1 cellular context compared by ENCODE assay signal in the genomic region with DNA sequence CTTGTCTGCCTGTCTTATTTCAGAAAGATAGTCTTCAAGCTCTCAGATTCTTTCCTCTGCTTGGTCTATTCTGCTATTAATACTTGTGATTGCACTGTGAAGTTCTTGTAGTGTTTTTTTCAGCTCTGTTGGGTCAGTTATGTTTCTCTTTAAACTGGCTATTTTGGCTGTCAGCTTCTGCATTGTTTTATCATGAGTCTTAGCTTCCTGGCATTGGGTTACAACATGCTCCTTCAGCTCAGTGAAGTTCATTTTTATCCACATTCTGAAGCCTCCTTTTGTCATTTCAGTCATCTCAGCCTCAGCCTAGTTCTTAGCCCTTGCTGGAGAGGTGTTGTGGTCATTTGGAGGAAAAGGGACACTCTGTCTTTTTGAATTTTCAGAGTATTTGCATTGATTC.
A peak's percentile ranks its signal among the peaks of the same experiment; 100 is the strongest.
TF ChIP-seq lines count a peak whose summit lies in the region.

No MANE protein-coding gene starts in this region.

TF ChIP-seq in SK-N-SH, 30 proteins besides CTCF, POLR2A, EP300 and RAD21 (continued from another document):
- TF ChIP-seq JUND (IDR thresholded peaks at IDR 0.05) (peak; percentile 93), NRF1 (IDR thresholded peaks at IDR 0.05; ENCODE audit: low read depth, low read length) (no peak), TAF1 (IDR thresholded peaks at IDR 0.05; ENCODE audit: borderline replicate concordance, low read depth, low read length) (no peak), TEAD4 (IDR thresholded peaks at IDR 0.05; ENCODE audit: borderline replicate concordance, insufficient read depth) (peak; percentile 62; the same call in 1 of the 2 replicates), NFIC (IDR thresholded peaks at IDR 0.05; ENCODE audit: borderline replicate concordance) (peak; percentile 55), POLR2AphosphoS5 (IDR thresholded peaks at IDR 0.05; ENCODE audit: low read depth, low read length) (peak; percentile 61), TCF12 (IDR thresholded peaks at IDR 0.05) (peak; percentile 81), MEF2A (IDR thresholded peaks at IDR 0.05; ENCODE audit: borderline replicate concordance, low read depth) (no peak), RCOR1 (IDR thresholded peaks at IDR 0.05; ENCODE audit: low read length) (no peak), SMC3 (IDR thresholded peaks at IDR 0.05; ENCODE audit: low read depth, low read length) (no peak), ELF1 (IDR thresholded peaks at IDR 0.05) (no peak), SIN3A (IDR thresholded peaks at IDR 0.05; ENCODE audit: borderline replicate concordance, low read depth, low read length) (peak; percentile 60; the same call in 1 of the 2 replicates)
- TF ChIP-seq, protein P1, sequence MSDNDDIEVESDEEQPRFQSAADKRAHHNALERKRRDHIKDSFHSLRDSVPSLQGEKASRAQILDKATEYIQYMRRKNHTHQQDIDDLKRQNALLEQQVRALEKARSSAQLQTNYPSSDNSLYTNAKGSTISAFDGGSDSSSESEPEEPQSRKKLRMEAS (IDR thresholded peaks at IDR 0.05; ENCODE audit: low read depth), result peak; percentile 64; the same call in 1 of the 2 replicates
- TF ChIP-seq, protein P2, sequence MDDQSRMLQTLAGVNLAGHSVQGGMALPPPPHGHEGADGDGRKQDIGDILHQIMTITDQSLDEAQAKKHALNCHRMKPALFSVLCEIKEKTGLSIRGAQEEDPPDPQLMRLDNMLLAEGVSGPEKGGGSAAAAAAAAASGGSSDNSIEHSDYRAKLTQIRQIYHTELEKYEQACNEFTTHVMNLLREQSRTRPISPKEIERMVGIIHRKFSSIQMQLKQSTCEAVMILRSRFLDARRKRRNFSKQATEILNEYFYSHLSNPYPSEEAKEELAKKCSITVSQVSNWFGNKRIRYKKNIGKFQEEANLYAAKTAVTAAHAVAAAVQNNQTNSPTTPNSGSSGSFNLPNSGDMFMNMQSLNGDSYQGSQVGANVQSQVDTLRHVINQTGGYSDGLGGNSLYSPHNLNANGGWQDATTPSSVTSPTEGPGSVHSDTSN (IDR thresholded peaks at IDR 0.05), result peak; percentile 61
- TF ChIP-seq, protein P3, sequence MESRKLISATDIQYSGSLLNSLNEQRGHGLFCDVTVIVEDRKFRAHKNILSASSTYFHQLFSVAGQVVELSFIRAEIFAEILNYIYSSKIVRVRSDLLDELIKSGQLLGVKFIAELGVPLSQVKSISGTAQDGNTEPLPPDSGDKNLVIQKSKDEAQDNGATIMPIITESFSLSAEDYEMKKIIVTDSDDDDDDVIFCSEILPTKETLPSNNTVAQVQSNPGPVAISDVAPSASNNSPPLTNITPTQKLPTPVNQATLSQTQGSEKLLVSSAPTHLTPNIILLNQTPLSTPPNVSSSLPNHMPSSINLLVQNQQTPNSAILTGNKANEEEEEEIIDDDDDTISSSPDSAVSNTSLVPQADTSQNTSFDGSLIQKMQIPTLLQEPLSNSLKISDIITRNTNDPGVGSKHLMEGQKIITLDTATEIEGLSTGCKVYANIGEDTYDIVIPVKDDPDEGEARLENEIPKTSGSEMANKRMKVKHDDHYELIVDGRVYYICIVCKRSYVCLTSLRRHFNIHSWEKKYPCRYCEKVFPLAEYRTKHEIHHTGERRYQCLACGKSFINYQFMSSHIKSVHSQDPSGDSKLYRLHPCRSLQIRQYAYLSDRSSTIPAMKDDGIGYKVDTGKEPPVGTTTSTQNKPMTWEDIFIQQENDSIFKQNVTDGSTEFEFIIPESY (IDR thresholded peaks at IDR 0.05; ENCODE audit: borderline replicate concordance, low read depth), result no peak
- TF ChIP-seq, protein P4, sequence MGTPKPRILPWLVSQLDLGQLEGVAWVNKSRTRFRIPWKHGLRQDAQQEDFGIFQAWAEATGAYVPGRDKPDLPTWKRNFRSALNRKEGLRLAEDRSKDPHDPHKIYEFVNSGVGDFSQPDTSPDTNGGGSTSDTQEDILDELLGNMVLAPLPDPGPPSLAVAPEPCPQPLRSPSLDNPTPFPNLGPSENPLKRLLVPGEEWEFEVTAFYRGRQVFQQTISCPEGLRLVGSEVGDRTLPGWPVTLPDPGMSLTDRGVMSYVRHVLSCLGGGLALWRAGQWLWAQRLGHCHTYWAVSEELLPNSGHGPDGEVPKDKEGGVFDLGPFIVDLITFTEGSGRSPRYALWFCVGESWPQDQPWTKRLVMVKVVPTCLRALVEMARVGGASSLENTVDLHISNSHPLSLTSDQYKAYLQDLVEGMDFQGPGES (IDR thresholded peaks at IDR 0.05; ENCODE audit: low read depth, low read length), result no peak
- TF ChIP-seq, protein P5, sequence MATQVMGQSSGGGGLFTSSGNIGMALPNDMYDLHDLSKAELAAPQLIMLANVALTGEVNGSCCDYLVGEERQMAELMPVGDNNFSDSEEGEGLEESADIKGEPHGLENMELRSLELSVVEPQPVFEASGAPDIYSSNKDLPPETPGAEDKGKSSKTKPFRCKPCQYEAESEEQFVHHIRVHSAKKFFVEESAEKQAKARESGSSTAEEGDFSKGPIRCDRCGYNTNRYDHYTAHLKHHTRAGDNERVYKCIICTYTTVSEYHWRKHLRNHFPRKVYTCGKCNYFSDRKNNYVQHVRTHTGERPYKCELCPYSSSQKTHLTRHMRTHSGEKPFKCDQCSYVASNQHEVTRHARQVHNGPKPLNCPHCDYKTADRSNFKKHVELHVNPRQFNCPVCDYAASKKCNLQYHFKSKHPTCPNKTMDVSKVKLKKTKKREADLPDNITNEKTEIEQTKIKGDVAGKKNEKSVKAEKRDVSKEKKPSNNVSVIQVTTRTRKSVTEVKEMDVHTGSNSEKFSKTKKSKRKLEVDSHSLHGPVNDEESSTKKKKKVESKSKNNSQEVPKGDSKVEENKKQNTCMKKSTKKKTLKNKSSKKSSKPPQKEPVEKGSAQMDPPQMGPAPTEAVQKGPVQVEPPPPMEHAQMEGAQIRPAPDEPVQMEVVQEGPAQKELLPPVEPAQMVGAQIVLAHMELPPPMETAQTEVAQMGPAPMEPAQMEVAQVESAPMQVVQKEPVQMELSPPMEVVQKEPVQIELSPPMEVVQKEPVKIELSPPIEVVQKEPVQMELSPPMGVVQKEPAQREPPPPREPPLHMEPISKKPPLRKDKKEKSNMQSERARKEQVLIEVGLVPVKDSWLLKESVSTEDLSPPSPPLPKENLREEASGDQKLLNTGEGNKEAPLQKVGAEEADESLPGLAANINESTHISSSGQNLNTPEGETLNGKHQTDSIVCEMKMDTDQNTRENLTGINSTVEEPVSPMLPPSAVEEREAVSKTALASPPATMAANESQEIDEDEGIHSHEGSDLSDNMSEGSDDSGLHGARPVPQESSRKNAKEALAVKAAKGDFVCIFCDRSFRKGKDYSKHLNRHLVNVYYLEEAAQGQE (IDR thresholded peaks at IDR 0.05; ENCODE audit: low read depth, low read length), result no peak
